Comparison of ENCODE assay signal across 9 cellular contexts in genomic region chr3:50248387-50248786, GRCh38. TPM values are rescaled to one million over a fixed set of nuclear protein-coding genes. Genes with fewer than 3 reads are reported as not detected.
A peak's percentile ranks its signal among the peaks of the same experiment; 100 is the strongest.
DNase-seq lines count a peak whose midpoint lies in the region; ATAC-seq and TF ChIP-seq lines count a peak whose summit lies in the region.
"Had no signal": no experiment of that assay in that cellular context is flagged by ENCODE, and none has a peak within 500 bp of the region (broad histone marks: within the 10 kb centered on the region; RNA-seq: fewer than 3 reads in every experiment).

No MANE protein-coding gene starts in this region.

- H3K23ac ChIP-seq in neuronal stem cell (ENCODE audit: low read depth, low read length, poor library complexity), result peak overlapping the region; percentile 59

- CTCF ChIA-PET in CD4-positive, alpha-beta memory T cell (lab: Charles Lee; ENCODE audit: partially characterized antibody), result interaction anchor here (4.1 to 6.4 kb wide), 4 partner anchors 11 to 55 kb away, joined by 28 to 238 read pairs (median 76); partner anchors contain the start of genes GNAI2 and GNAT1
- CTCF ChIA-PET in RWPE1 (lab: Yijun Ruan, JAX), result no interaction called here

- H4K91ac ChIP-seq in neuronal stem cell (ENCODE audit: low read depth, low read length, poor library complexity), result no peak overlapping the region

- H3K4me1 ChIP-seq in CD4-positive, alpha-beta memory T cell (ENCODE audit: insufficient read depth, low read length), result peaks cover 83% of the 10 kb centered on the region
- H3K4me1 ChIP-seq in esophagus (ENCODE audit: control insufficient read depth in 2 of 2, insufficient read depth in 2 of 2, low read length in 1 of 2), result peaks cover 19 to 63% of the 10 kb centered on the region in 2 donors
- H3K4me1 ChIP-seq in neuronal stem cell (ENCODE audit: control insufficient read depth in 2 of 2, insufficient read depth in 1 of 2, low read depth in 1 of 2, low read length in 2 of 2), result peaks cover 24 to 28% of the 10 kb centered on the region in 2 donors

- H2AK5ac ChIP-seq in neuronal stem cell (ENCODE audit: low read depth, low read length), result peak overlapping the region; percentile 69

- H3K4me1 Mint-ChIP-seq in CD4-positive, alpha-beta memory T cell, result peaks cover 36 to 75% (median 56%) of the 10 kb centered on the region in 4 donors

- peak overlapping the region; percentile 23 to 98 (median 84) for H3K27ac Mint-ChIP-seq in CD4-positive, alpha-beta memory T cell

- no peak overlapping the region for H2BK15ac ChIP-seq in neuronal stem cell (ENCODE audit: low read length)

- no peaks in the 10 kb centered on the region for H3K27me3 Mint-ChIP-seq in CD4-positive, alpha-beta memory T cell

- no peak overlapping the region for H3K9ac ChIP-seq in neuronal stem cell (ENCODE audit: low read depth, low read length, poor library complexity)

- TF ChIP-seq CTCF in RWPE1 (conservative IDR thresholded peaks at IDR 0.05; ENCODE audit: low read depth), result no peak

- DNase-seq in CD4-positive, alpha-beta memory T cell, result no peak
- DNase-seq in RWPE1 (ENCODE audit: low spot score) (no peak), neuronal stem cell (ENCODE audit: low spot score) (no peak), NAMALWA (ENCODE audit: low spot score) (no peak)
- DNase-seq: NCI-H2171 had no signal

- H3K9me3 ChIP-seq in CD4-positive, alpha-beta memory T cell (ENCODE audit: control insufficient read depth in 1 of 2, low read length in 2 of 2), result no peaks in the 10 kb centered on the region
- H3K9me3 ChIP-seq in esophagus (ENCODE audit: control insufficient read depth in 2 of 2, insufficient read depth in 1 of 2, low read depth in 1 of 2, low read length in 1 of 2) (no peaks in the 10 kb centered on the region), neuronal stem cell (replicated peaks in 1 of 2; ENCODE audit: control insufficient read depth in 2 of 2, insufficient read depth in 1 of 2, low read depth in 1 of 2, low read length in 2 of 2) (no peaks in the 10 kb centered on the region)

- no peak overlapping the region for H2BK120ac ChIP-seq in neuronal stem cell (ENCODE audit: low read depth, low read length)

- ATAC-seq in GM19397 (IDR thresholded peaks at IDR 0.05; ENCODE audit: unreplicated experiment), result no peak
- no peak for ATAC-seq in HG03280 (IDR thresholded peaks at IDR 0.05; ENCODE audit: unreplicated experiment)
- ATAC-seq in HG02852 (IDR thresholded peaks at IDR 0.05; ENCODE audit: unreplicated experiment), result no peak

- no peaks in the 10 kb centered on the region for H3K27me3 ChIP-seq in CD4-positive, alpha-beta memory T cell (ENCODE audit: insufficient read depth, low read length)
- H3K27me3 ChIP-seq in esophagus (ENCODE audit: control insufficient read depth in 1 of 2, insufficient read depth in 2 of 2, low read length in 2 of 2), result no peaks in the 10 kb centered on the region
- H3K27me3 ChIP-seq in neuronal stem cell (ENCODE audit: control insufficient read depth in 3 of 3, insufficient read depth in 3 of 3, low read depth in 1 of 3, low read length in 3 of 3), result no peaks in the 10 kb centered on the region

- no peak overlapping the region for H2BK5ac ChIP-seq in neuronal stem cell (ENCODE audit: low read length)

- POLR2A ChIA-PET in CD4-positive, alpha-beta memory T cell (lab: Charles Lee; ENCODE audit: partially characterized antibody), result interaction anchor here (0.8 to 11.2 kb wide), 5 partner anchors 11 to 89 kb away, joined by 3 to 150 read pairs (median 35); partner anchors contain the start of gene GNAI2
- POLR2A ChIA-PET in RWPE1 (lab: Yijun Ruan, JAX; ENCODE audit: low non-redundant PET), result no interaction called here

- no peak overlapping the region for H3K4me2 ChIP-seq in neuronal stem cell (ENCODE audit: insufficient read depth, low read length, poor library complexity, severe bottlenecking)

- no peak overlapping the region for H3K4me3 ChIP-seq in CD4-positive, alpha-beta memory T cell (ENCODE audit: low read length in 2 of 2)
- H3K4me3 ChIP-seq in esophagus (ENCODE audit: low read depth in 1 of 2, low read length in 2 of 2) (no peak overlapping the region), neuronal stem cell (ENCODE audit: low read length in 2 of 2) (peak overlapping the region in 1 of 2 donors; percentile 8)

- WGBS in esophagus, 2 donors, result 20 to 26% methylated on average over 3 of the region's 3 CpGs
- WGBS in neuronal stem cell (ENCODE audit: extremely low coverage in 2 of 2, insufficient read length in 2 of 2, insufficient replicate concordance in 1 of 2), 2 donors, result no CpG with 5 or more reads among the region's 3 CpGs

- H3K18ac ChIP-seq in neuronal stem cell (ENCODE audit: low read length), result no peak overlapping the region

- H2AFZ ChIP-seq in neuronal stem cell (ENCODE audit: low read length), result no peak overlapping the region

- H3K14ac ChIP-seq in neuronal stem cell (ENCODE audit: low read length), result peak overlapping the region; percentile 23

- no peak overlapping the region for H3K4ac ChIP-seq in neuronal stem cell (ENCODE audit: low read length)

- no peak overlapping the region for H4K8ac ChIP-seq in neuronal stem cell (ENCODE audit: low read depth, low read length)

- H3K79me1 ChIP-seq in neuronal stem cell (ENCODE audit: low read depth, low read length), result peaks cover 45% of the 10 kb centered on the region

- no peaks in the 10 kb centered on the region for H3K9me3 Mint-ChIP-seq in CD4-positive, alpha-beta memory T cell

- H2BK12ac ChIP-seq in neuronal stem cell (ENCODE audit: low read length), result no peak overlapping the region

- peak overlapping the region; percentile 76 for H3K27ac ChIP-seq in CD4-positive, alpha-beta memory T cell (ENCODE audit: low read depth, low read length)
- H3K27ac ChIP-seq in RWPE1, result peak overlapping the region; percentile 100
- H3K27ac ChIP-seq in esophagus (ENCODE audit: low read depth in 2 of 2, low read length in 1 of 2), result peak overlapping the region; percentile 60 to 91
- H3K27ac ChIP-seq in neuronal stem cell (replicated peaks; ENCODE audit: low read length), result no peak overlapping the region

- peaks cover 4 to 34% of the 10 kb centered on the region in 2 donors for H3K36me3 Mint-ChIP-seq in CD4-positive, alpha-beta memory T cell

- intact Hi-C loops in CD4-positive, alpha-beta memory T cell (cut with micrococcal nuclease), result no loop called here

- peak overlapping the region in 2 of 8 donors; percentile 2 to 62 for H3K4me3 Mint-ChIP-seq in CD4-positive, alpha-beta memory T cell

- H3K36me3 ChIP-seq in CD4-positive, alpha-beta memory T cell (ENCODE audit: insufficient read depth, low read length), result peaks cover 39% of the 10 kb centered on the region
- H3K36me3 ChIP-seq in esophagus (ENCODE audit: control insufficient read depth in 2 of 2, insufficient read depth in 2 of 2, low read length in 1 of 2), result peaks cover 0 to 21% of the 10 kb centered on the region in 2 donors
- peaks cover 46 to 66% of the 10 kb centered on the region in 2 donors for H3K36me3 ChIP-seq in neuronal stem cell (replicated peaks in 1 of 2; ENCODE audit: control insufficient read depth in 2 of 2, insufficient read depth in 2 of 2, low read length in 2 of 2)

RNA-seq across cellular contexts. Expression of gene GNAI2, which starts 12.4 kb away (rescaled TPM):
- total RNA-seq in CD4-positive, alpha-beta memory T cell, result 100 to 1,000 TPM; 292 to 300 TPM
- polyA plus RNA-seq in CD4-positive, alpha-beta memory T cell, result 100 to 1,000 TPM; 532 to 615 TPM
- polyA plus RNA-seq in esophagus, result 10 to 100 TPM; 52.2 to 61.8 TPM
- 457 TPM for polyA plus RNA-seq in neuronal stem cell (2013, experiment 1 of 2)
- 458 TPM for polyA plus RNA-seq in neuronal stem cell (2013, experiment 2 of 2)

RNA-seq across cellular contexts. Expression of gene SEMA3B, which starts 20.6 kb away (rescaled TPM):
- total RNA-seq in CD4-positive, alpha-beta memory T cell, result under 1 TPM; 0.50 to 0.87 TPM
- polyA plus RNA-seq in CD4-positive, alpha-beta memory T cell, result not detected
- 1 to 10 TPM; 5.2 to 7.8 TPM for polyA plus RNA-seq in esophagus
- polyA plus RNA-seq in neuronal stem cell (2013, experiment 1 of 2), result 5.0 TPM
- 5.2 TPM for polyA plus RNA-seq in neuronal stem cell (2013, experiment 2 of 2)

RNA-seq across cellular contexts. Expression of gene LSMEM2, which starts 30.5 kb away (rescaled TPM):
- total RNA-seq in CD4-positive, alpha-beta memory T cell, result not detected
- under 1 TPM in 1 of 2 donors, not detected in 1; 0.20 TPM for polyA plus RNA-seq in CD4-positive, alpha-beta memory T cell
- polyA plus RNA-seq in esophagus, result under 1 TPM; 0.07 to 0.16 TPM
- polyA plus RNA-seq in neuronal stem cell (2013, experiment 1 of 2), result 0.28 TPM
- polyA plus RNA-seq in neuronal stem cell (2013, experiment 2 of 2), result 0.21 TPM

RNA-seq across cellular contexts. Expression of gene SLC38A3, which starts 43.3 kb away (rescaled TPM):
- total RNA-seq in CD4-positive, alpha-beta memory T cell, result not detected
- polyA plus RNA-seq in CD4-positive, alpha-beta memory T cell, result not detected
- polyA plus RNA-seq in esophagus, result under 1 TPM; 0.08 to 0.11 TPM
- 3.5 TPM for polyA plus RNA-seq in neuronal stem cell (2013, experiment 1 of 2)
- 3.2 TPM for polyA plus RNA-seq in neuronal stem cell (2013, experiment 2 of 2)

RNA-seq across cellular contexts. Expression of gene IFRD2, which starts 43.8 kb away (rescaled TPM):
- 10 to 100 TPM; 58.6 to 65.3 TPM for total RNA-seq in CD4-positive, alpha-beta memory T cell
- polyA plus RNA-seq in CD4-positive, alpha-beta memory T cell, result 10 to 100 TPM; 62.0 to 84.7 TPM
- polyA plus RNA-seq in esophagus, result 10 to 100 TPM; 65.6 to 69.5 TPM
- 23.1 TPM for polyA plus RNA-seq in neuronal stem cell (2013, experiment 1 of 2)
- 22.1 TPM for polyA plus RNA-seq in neuronal stem cell (2013, experiment 2 of 2)

Comparison
In these comparisons a context has a peak if more than half of its experiments do, and no peak if none do; other contexts are left out.
1. RNA of gene GNAI2, which starts 12.4 kb away (polyA plus RNA-seq): 532 to 615 TPM in CD4-positive, alpha-beta memory T cell; 52.2 to 61.8 TPM in esophagus; every median in the first group is over 4 times any median in the second.
2. RNA of gene SEMA3B, which starts 20.6 kb away (polyA plus RNA-seq): 5.2 to 7.8 TPM in esophagus; not detected in CD4-positive, alpha-beta memory T cell; every median in the first group is over 4 times any median in the second.